Comparison of ENCODE assay signal across 1 cellular context in the genomic region with DNA sequence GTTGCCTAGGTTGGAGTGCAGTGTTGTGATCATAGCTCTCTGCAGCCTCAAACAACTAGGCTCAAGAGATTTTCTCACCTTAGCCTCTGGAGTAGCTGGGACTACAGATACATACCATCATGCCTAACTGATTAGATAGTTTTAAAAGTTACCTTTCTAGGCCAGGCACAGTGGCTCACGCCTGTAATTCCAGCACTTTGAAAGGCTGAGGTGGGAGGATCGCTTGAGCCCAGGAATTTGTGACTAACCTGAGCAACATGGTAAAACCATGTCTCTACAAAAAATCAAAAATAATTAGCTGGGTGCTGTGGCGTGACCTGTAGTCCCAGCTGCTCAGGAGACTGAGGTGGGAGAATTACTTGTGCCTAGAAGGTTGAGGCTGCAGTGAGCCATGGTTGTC.
TF ChIP-seq lines count a peak whose summit lies in the region.

No MANE protein-coding gene starts in this region.

TF ChIP-seq in GM23338, 12 proteins besides CTCF, POLR2A, EP300 and RAD21 (continued from another document):
- TF ChIP-seq, protein P1, sequence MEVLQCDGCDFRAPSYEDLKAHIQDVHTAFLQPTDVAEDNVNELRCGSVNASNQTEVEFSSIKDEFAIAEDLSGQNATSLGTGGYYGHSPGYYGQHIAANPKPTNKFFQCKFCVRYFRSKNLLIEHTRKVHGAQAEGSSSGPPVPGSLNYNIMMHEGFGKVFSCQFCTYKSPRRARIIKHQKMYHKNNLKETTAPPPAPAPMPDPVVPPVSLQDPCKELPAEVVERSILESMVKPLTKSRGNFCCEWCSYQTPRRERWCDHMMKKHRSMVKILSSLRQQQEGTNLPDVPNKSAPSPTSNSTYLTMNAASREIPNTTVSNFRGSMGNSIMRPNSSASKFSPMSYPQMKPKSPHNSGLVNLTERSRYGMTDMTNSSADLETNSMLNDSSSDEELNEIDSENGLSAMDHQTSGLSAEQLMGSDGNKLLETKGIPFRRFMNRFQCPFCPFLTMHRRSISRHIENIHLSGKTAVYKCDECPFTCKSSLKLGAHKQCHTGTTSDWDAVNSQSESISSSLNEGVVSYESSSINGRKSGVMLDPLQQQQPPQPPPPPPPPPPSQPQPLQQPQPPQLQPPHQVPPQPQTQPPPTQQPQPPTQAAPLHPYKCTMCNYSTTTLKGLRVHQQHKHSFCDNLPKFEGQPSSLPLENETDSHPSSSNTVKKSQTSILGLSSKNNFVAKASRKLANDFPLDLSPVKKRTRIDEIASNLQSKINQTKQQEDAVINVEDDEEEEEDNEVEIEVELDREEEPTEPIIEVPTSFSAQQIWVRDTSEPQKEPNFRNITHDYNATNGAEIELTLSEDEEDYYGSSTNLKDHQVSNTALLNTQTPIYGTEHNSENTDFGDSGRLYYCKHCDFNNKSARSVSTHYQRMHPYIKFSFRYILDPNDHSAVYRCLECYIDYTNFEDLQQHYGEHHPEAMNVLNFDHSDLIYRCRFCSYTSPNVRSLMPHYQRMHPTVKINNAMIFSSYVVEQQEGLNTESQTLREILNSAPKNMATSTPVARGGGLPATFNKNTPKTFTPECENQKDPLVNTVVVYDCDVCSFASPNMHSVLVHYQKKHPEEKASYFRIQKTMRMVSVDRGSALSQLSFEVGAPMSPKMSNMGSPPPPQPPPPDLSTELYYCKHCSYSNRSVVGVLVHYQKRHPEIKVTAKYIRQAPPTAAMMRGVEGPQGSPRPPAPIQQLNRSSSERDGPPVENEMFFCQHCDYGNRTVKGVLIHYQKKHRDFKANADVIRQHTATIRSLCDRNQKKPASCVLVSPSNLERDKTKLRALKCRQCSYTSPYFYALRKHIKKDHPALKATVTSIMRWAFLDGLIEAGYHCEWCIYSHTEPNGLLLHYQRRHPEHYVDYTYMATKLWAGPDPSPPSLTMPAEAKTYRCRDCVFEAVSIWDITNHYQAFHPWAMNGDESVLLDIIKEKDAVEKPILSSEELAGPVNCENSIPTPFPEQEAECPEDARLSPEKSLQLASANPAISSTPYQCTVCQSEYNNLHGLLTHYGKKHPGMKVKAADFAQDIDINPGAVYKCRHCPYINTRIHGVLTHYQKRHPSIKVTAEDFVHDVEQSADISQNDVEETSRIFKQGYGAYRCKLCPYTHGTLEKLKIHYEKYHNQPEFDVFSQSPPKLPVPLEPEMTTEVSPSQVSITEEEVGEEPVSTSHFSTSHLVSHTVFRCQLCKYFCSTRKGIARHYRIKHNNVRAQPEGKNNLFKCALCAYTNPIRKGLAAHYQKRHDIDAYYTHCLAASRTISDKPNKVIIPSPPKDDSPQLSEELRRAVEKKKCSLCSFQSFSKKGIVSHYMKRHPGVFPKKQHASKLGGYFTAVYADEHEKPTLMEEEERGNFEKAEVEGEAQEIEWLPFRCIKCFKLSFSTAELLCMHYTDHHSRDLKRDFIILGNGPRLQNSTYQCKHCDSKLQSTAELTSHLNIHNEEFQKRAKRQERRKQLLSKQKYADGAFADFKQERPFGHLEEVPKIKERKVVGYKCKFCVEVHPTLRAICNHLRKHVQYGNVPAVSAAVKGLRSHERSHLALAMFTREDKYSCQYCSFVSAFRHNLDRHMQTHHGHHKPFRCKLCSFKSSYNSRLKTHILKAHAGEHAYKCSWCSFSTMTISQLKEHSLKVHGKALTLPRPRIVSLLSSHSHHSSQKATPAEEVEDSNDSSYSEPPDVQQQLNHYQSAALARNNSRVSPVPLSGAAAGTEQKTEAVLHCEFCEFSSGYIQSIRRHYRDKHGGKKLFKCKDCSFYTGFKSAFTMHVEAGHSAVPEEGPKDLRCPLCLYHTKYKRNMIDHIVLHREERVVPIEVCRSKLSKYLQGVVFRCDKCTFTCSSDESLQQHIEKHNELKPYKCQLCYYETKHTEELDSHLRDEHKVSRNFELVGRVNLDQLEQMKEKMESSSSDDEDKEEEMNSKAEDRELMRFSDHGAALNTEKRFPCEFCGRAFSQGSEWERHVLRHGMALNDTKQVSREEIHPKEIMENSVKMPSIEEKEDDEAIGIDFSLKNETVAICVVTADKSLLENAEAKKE (CRISPR knock-in tag; IDR thresholded peaks at IDR 0.05) = no peak
- no peak for TF ChIP-seq NANOG (IDR thresholded peaks at IDR 0.05; ENCODE audit: borderline replicate concordance)
- TF ChIP-seq EZH2phosphoT487 (IDR thresholded peaks at IDR 0.05; ENCODE audit: unreplicated experiment) = no peak
- TF ChIP-seq, protein P2, sequence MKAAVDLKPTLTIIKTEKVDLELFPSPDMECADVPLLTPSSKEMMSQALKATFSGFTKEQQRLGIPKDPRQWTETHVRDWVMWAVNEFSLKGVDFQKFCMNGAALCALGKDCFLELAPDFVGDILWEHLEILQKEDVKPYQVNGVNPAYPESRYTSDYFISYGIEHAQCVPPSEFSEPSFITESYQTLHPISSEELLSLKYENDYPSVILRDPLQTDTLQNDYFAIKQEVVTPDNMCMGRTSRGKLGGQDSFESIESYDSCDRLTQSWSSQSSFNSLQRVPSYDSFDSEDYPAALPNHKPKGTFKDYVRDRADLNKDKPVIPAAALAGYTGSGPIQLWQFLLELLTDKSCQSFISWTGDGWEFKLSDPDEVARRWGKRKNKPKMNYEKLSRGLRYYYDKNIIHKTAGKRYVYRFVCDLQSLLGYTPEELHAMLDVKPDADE (IDR thresholded peaks at IDR 0.05) = no peak
- no peak for TF ChIP-seq JUNB (IDR thresholded peaks at IDR 0.05; ENCODE audit: unreplicated experiment)
- TF ChIP-seq CREB1 (CRISPR knock-in tag; IDR thresholded peaks at IDR 0.05; ENCODE audit: low read depth) = no peak
